Comparison of ENCODE assay signal across 9 cellular contexts in the genomic region with DNA sequence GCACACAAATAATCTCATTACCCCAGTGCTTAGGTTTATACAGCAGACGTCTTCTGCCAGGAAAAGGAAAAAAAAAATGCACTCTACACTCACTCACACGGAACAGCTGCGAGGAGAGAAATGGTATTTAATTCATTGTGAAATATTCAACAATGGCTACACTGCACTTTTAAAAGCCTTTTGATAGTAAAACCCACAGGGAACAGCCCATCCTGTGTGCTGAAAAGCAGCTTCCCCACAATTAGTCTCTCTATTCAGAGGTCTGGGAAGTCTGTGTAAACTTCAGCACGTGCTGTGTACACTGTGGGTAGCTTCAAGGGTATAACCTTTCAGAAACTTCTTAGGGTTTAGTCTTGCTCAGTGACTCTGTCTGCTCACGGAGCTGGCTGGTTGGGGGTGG. TPM values are rescaled to one million over a fixed set of nuclear protein-coding genes. Genes with fewer than 3 reads are reported as not detected.
DNase-seq lines count a peak whose midpoint lies in the region; ATAC-seq, FAIRE-seq and TF ChIP-seq lines count a peak whose summit lies in the region.
"Had no signal": no experiment of that assay in that cellular context is flagged by ENCODE, and none has a peak within 500 bp of the region (broad histone marks: within the 10 kb centered on the region; RNA-seq: fewer than 3 reads in every experiment).

No MANE protein-coding gene starts in this region.

- H3K4me3 Mint-ChIP-seq in Caco-2 (ENCODE audit: unreplicated experiment): no peak overlapping the region

- H3K36me3 Mint-ChIP-seq in Caco-2 (ENCODE audit: insufficient read depth, unreplicated experiment): no peaks in the 10 kb centered on the region

- H3K9me2 ChIP-seq in neural cell (ENCODE audit: insufficient read depth, low read length): no peaks in the 10 kb centered on the region

- peaks cover 22% of the 10 kb centered on the region for H3K4me1 ChIP-seq in body of pancreas
- H3K4me1 ChIP-seq in Caco-2: peaks cover 3% of the 10 kb centered on the region; the same call in 1 of the 2 replicates

- H3K4me2 ChIP-seq in neural cell (ENCODE audit: low read length): no peak overlapping the region

- FAIRE-seq in HTR-8/SVneo (lab: Jason Lieb, UNC): no peak

- TF ChIP-seq CTCF in body of pancreas (IDR thresholded peaks at IDR 0.05) (no peak), neural cell (IDR thresholded peaks at IDR 0.05; ENCODE audit: poor library complexity, severe bottlenecking) (no peak), Caco-2 (IDR thresholded peaks at IDR 0.05; ENCODE audit: insufficient read depth in 1 of 2, low read depth in 1 of 2, low read length in 1 of 2, severe bottlenecking in 1 of 2, unreplicated experiment in 1 of 2) (no peak)

- no peaks in the 10 kb centered on the region for H3F3A ChIP-seq in neural cell (ENCODE audit: insufficient read depth, low read length, poor library complexity, severe bottlenecking)

- H3K27me3 Mint-ChIP-seq in Caco-2 (ENCODE audit: insufficient read depth, unreplicated experiment): peaks cover 32% of the 10 kb centered on the region

- BruUV-seq in Caco-2 (replicated peaks; lab: Mats Ljungman, UMichigan): no TSS peak

- DNase-seq in DMS53 (lab: John Stamatoyannopoulos, UW) (peak; percentile 62), NCI-H1417 (lab: John Stamatoyannopoulos, UW) (peak in 2 of 3 experiments; percentile 47 to 83), body of pancreas (no peak), HT-29 (ENCODE audit: low spot score) (no peak), HTR-8/SVneo (ENCODE audit: insufficient read length, low spot score) (no peak), inferior parietal cortex (ENCODE audit: extremely low spot score) (no peak), Caco-2 (no peak)
- DNase-seq: activated CD4-positive, CD25-positive, alpha-beta regulatory T cell had no signal

- intact Hi-C loops in body of pancreas (cut with DNase I): no loop called here
- intact Hi-C loops in Caco-2 (cut with micrococcal nuclease; ENCODE audit: unreplicated experiment): no loop called here

- H3K36me3 ChIP-seq in body of pancreas (replicated peaks in 1 of 2; ENCODE audit: insufficient read depth in 1 of 2, low read depth in 2 of 2): no peaks in the 10 kb centered on the region
- H3K36me3 ChIP-seq in neural cell (ENCODE audit: insufficient read depth, low read length): no peaks in the 10 kb centered on the region
- no peaks in the 10 kb centered on the region for H3K36me3 ChIP-seq in Caco-2 (ENCODE audit: control insufficient read depth, insufficient read depth, low read length)

- ATAC-seq in body of pancreas: peak; percentile 20

- H3K9me3 ChIP-seq in body of pancreas: no peaks in the 10 kb centered on the region
- no peaks in the 10 kb centered on the region for H3K9me3 ChIP-seq in neural cell (ENCODE audit: low read length)
- no peaks in the 10 kb centered on the region for H3K9me3 ChIP-seq in Caco-2

- no peak overlapping the region for H3K9ac ChIP-seq in neural cell (ENCODE audit: low read length)

- no peak for TF ChIP-seq RAD21 in neural cell (conservative IDR thresholded peaks at IDR 0.05)

- H3K9me3 Mint-ChIP-seq in Caco-2 (ENCODE audit: unreplicated experiment): no peaks in the 10 kb centered on the region

- no peak for TF ChIP-seq EP300 in neural cell (conservative IDR thresholded peaks at IDR 0.05; ENCODE audit: poor library complexity, severe bottlenecking)

- no peaks in the 10 kb centered on the region for H3K79me2 ChIP-seq in neural cell (replicated peaks; ENCODE audit: insufficient read depth, low read length)

- H3K27me3 ChIP-seq in body of pancreas (no peaks in the 10 kb centered on the region), neural cell (ENCODE audit: insufficient read depth, low read depth, low read length) (peaks cover 100% of the 10 kb centered on the region), Caco-2 (replicated peaks; ENCODE audit: control insufficient read depth, insufficient read depth, low read length) (no peaks in the 10 kb centered on the region; the same call in 1 of the 2 replicates)

- CTCF ChIA-PET in Caco-2 (lab: Charles Lee): interaction anchor here (0.6 kb wide), 2 partner anchors 54 to 120 kb away, joined by 3 to 6 read pairs; no protein-coding TSS in a partner anchor

- POLR2A ChIA-PET in Caco-2 (lab: Charles Lee): no interaction called here

- WGBS in body of pancreas, 2 donors: 7 to 17% methylated on average over 5 of the region's 5 CpGs

- no peak overlapping the region for H3K27ac Mint-ChIP-seq in Caco-2 (ENCODE audit: unreplicated experiment)

- no peak overlapping the region for H2AFZ ChIP-seq in neural cell (ENCODE audit: low read depth, low read length)

- TF ChIP-seq POLR2A in body of pancreas (IDR thresholded peaks at IDR 0.05): no peak

- peaks cover 12% of the 10 kb centered on the region for H3K4me1 Mint-ChIP-seq in Caco-2 (ENCODE audit: low read depth, unreplicated experiment)

- H3K4me3 ChIP-seq in body of pancreas (no peak overlapping the region), neural cell (ENCODE audit: low read length) (peak overlapping the region; percentile 43), Caco-2 (ENCODE audit: low read depth, low read length) (no peak overlapping the region)

- H3K27ac ChIP-seq in body of pancreas (no peak overlapping the region), neural cell (ENCODE audit: low read length) (no peak overlapping the region)

- H4K20me1 ChIP-seq in neural cell (ENCODE audit: insufficient read depth): no peaks in the 10 kb centered on the region

TF ChIP-seq in neural cell, 6 proteins besides CTCF, POLR2A, EP300 and RAD21:
- TF ChIP-seq EZH2 (IDR thresholded peaks at IDR 0.05; ENCODE audit: borderline replicate concordance, insufficient read depth, low read length, poor library complexity, severe bottlenecking) (no peak), MXI1 (conservative IDR thresholded peaks at IDR 0.05; ENCODE audit: poor library complexity, severe bottlenecking) (no peak), SMC3 (conservative IDR thresholded peaks at IDR 0.05; ENCODE audit: poor library complexity) (no peak), POLR2AphosphoS5 (IDR thresholded peaks at IDR 0.05) (no peak), TAF1 (IDR thresholded peaks at IDR 0.05; ENCODE audit: low read depth) (no peak)
- TF ChIP-seq, protein P1, sequence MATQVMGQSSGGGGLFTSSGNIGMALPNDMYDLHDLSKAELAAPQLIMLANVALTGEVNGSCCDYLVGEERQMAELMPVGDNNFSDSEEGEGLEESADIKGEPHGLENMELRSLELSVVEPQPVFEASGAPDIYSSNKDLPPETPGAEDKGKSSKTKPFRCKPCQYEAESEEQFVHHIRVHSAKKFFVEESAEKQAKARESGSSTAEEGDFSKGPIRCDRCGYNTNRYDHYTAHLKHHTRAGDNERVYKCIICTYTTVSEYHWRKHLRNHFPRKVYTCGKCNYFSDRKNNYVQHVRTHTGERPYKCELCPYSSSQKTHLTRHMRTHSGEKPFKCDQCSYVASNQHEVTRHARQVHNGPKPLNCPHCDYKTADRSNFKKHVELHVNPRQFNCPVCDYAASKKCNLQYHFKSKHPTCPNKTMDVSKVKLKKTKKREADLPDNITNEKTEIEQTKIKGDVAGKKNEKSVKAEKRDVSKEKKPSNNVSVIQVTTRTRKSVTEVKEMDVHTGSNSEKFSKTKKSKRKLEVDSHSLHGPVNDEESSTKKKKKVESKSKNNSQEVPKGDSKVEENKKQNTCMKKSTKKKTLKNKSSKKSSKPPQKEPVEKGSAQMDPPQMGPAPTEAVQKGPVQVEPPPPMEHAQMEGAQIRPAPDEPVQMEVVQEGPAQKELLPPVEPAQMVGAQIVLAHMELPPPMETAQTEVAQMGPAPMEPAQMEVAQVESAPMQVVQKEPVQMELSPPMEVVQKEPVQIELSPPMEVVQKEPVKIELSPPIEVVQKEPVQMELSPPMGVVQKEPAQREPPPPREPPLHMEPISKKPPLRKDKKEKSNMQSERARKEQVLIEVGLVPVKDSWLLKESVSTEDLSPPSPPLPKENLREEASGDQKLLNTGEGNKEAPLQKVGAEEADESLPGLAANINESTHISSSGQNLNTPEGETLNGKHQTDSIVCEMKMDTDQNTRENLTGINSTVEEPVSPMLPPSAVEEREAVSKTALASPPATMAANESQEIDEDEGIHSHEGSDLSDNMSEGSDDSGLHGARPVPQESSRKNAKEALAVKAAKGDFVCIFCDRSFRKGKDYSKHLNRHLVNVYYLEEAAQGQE (IDR thresholded peaks at IDR 0.05; ENCODE audit: borderline replicate concordance): no peak

RNA-seq across cellular contexts. Expression of a gene that starts 42.7 kb away (rescaled TPM):
- total RNA-seq in body of pancreas (10 to 100 TPM; 20.0 to 22.7 TPM), Caco-2 (2022) (1.1 and 1.2 TPM in 2 replicates)
- polyA plus RNA-seq in neural cell: 0.06 and 0.42 TPM in 2 replicates
- polyA minus RNA-seq in neural cell: 0.49 and 1.2 TPM in 2 replicates
- 3.8 and 4.3 TPM in 2 replicates for total RNA-seq in HT-29 (2014; rRNA removed; shearing (Covaris generic))

Comparison
In these comparisons a context has a peak if more than half of its experiments do, and no peak if none do; other contexts are left out.
1. DNase-seq: peak in DMS53 (single experiment) and NCI-H1417 (2 of 3); none in body of pancreas (0 of 4), HT-29 (single experiment), HTR-8/SVneo (single experiment), inferior parietal cortex (single experiment) and Caco-2 (0 of 2).